In genomic region chr11:12109591-12110196, GRCh38 we compare ENCODE assay signal across 8 cellular contexts. TPM values are rescaled to one million over a fixed set of nuclear protein-coding genes. Genes with fewer than 3 reads are reported as not detected.
DNase-seq lines count a peak whose midpoint lies in the region; ATAC-seq and TF ChIP-seq lines count a peak whose summit lies in the region.

No MANE protein-coding gene starts in this region.

- H3K4me3 Mint-ChIP-seq in brain (peak overlapping the region; percentile 81 to 88 (median 83)), memory B cell (peak overlapping the region; percentile 46)

- H3K27me3 Mint-ChIP-seq in brain (peaks cover 57% of the 10 kb centered on the region), memory B cell (peaks cover 16% of the 10 kb centered on the region)

- H3K36me3 ChIP-seq in upper lobe of right lung, result no peaks in the 10 kb centered on the region

- H3K9me3 Mint-ChIP-seq in brain (peaks cover 0 to 3% (median 0%) of the 10 kb centered on the region in 5 experiments), memory B cell (no peaks in the 10 kb centered on the region)

- DNase-seq in activated naive CD4-positive, alpha-beta T cell treated with Interleukin-2 at 50 U/mL for 16 hours, result peak; percentile 21
- DNase-seq in activated naive CD4-positive, alpha-beta T cell (lab: John Stamatoyannopoulos, UW), result no peak
- DNase-seq in memory B cell (ENCODE audit: low spot score in 2 of 2) (no peak), upper lobe of right lung (no peak)
- no peak for DNase-seq in stimulated activated CD4-positive, alpha-beta T cell treated with anti-CD3 and anti-CD28 coated beads, Interleukin-12 subunit alpha, Interleukin-12 subunit beta, amount 100 ng/mL, for 4 hours

- no peaks in the 10 kb centered on the region for H3K9me3 ChIP-seq in upper lobe of right lung

- H3K36me3 Mint-ChIP-seq in brain (no peaks in the 10 kb centered on the region), memory B cell (no peaks in the 10 kb centered on the region)

- intact Hi-C loops in upper lobe of right lung (cut with DNase I), result loop anchor here (10.0 kb wide), 1 partner anchor 55 kb away; no protein-coding TSS in a partner anchor

- peaks cover 39% of the 10 kb centered on the region for H3K4me1 Mint-ChIP-seq in brain
- H3K4me1 Mint-ChIP-seq in memory B cell, result peaks cover 4% of the 10 kb centered on the region

- peak overlapping the region; percentile 68 for H3K27ac ChIP-seq in upper lobe of right lung

- H3K4me3 ChIP-seq in upper lobe of right lung, result peak overlapping the region; percentile 77

- peaks cover 25% of the 10 kb centered on the region for H3K4me1 ChIP-seq in upper lobe of right lung

- H3K27me3 ChIP-seq in upper lobe of right lung, result no peaks in the 10 kb centered on the region

- H3K27ac Mint-ChIP-seq in brain (peak overlapping the region in 3 of 5 experiments; percentile 33 to 77 (median 49)), memory B cell (no peak overlapping the region)

- ATAC-seq in memory B cell (ENCODE audit: low read depth), result no peak
- no peak for ATAC-seq in upper lobe of right lung
- ATAC-seq in HG03175 (IDR thresholded peaks at IDR 0.05; ENCODE audit: unreplicated experiment), result no peak
- no peak for ATAC-seq in HG02623 (IDR thresholded peaks at IDR 0.05; ENCODE audit: unreplicated experiment)

- TF ChIP-seq CTCF in brain (conservative IDR thresholded peaks at IDR 0.05), result no peak
- no peak for TF ChIP-seq CTCF in upper lobe of right lung (IDR thresholded peaks at IDR 0.05)

RNA-seq across cellular contexts. Expression of gene MICAL2, which starts 0.7 kb away (rescaled TPM):
- polyA plus RNA-seq in brain (ENCODE audit: insufficient read depth, low read depth, low replicate concordance), result 62.9 TPM
- 197 TPM for total RNA-seq in upper lobe of right lung
